27 cellular contexts compared by ENCODE assay signal in genomic region chr19:8612807-8613171, GRCh38. TPM values are rescaled to one million over a fixed set of nuclear protein-coding genes. Genes with fewer than 3 reads are reported as not detected.
DNase-seq lines count a peak whose midpoint lies in the region; ATAC-seq and TF ChIP-seq lines count a peak whose summit lies in the region.
"Had no signal": no experiment of that assay in that cellular context is flagged by ENCODE, and none has a peak within 500 bp of the region (broad histone marks: within the 10 kb centered on the region; RNA-seq: fewer than 3 reads in every experiment).

No MANE protein-coding gene starts in this region.

- H3K27ac Mint-ChIP-seq in CD4-positive, alpha-beta T cell, result peak overlapping the region; percentile 85
- H3K27ac Mint-ChIP-seq in effector memory CD8-positive, alpha-beta T cell, result peak overlapping the region; percentile 65 to 78
- H3K27ac Mint-ChIP-seq in progenitor cell of endocrine pancreas, result peak overlapping the region; percentile 76
- H3K27ac Mint-ChIP-seq: HFFc6; T-helper 1 cell treated with Interleukin-12 subunit alpha and Interleukin-12 subunit beta and Interleukin-4 antibody, amounts not matched to agents 30 μg/mL and 1 μg/mL, for 36 hours had no signal

- peaks cover 49% of the 10 kb centered on the region for H3K4me1 Mint-ChIP-seq in CD4-positive, alpha-beta T cell (ENCODE audit: low read depth)
- peaks cover 37 to 45% of the 10 kb centered on the region in 2 donors for H3K4me1 Mint-ChIP-seq in effector memory CD8-positive, alpha-beta T cell (ENCODE audit: low read depth in 2 of 2)
- H3K4me1 Mint-ChIP-seq in progenitor cell of endocrine pancreas (ENCODE audit: low read depth), result peaks cover 16% of the 10 kb centered on the region

- CTCF ChIA-PET in CD4-positive, alpha-beta T cell (lab: Charles Lee), result interaction anchor here (3.0 kb wide), 1 partner anchor 32 kb away, joined by 14 read pairs; no protein-coding TSS in a partner anchor

- H3K27me3 Mint-ChIP-seq in CD4-positive, alpha-beta T cell, result no peaks in the 10 kb centered on the region
- H3K27me3 Mint-ChIP-seq in effector memory CD8-positive, alpha-beta T cell, result no peaks in the 10 kb centered on the region
- peaks cover 8% of the 10 kb centered on the region for H3K27me3 Mint-ChIP-seq in progenitor cell of endocrine pancreas

- no peak for DNase-seq in CD4-positive, alpha-beta T cell
- DNase-seq in NB4 (ENCODE audit: low read depth) (peak; percentile 23), progenitor cell of endocrine pancreas (ENCODE audit: low spot score, unreplicated experiment) (no peak), putamen (ENCODE audit: low spot score) (no peak), globus pallidus (ENCODE audit: low spot score) (no peak)
- no peak for DNase-seq in effector memory CD8-positive, alpha-beta T cell
- DNase-seq: activated CD4-positive, alpha-beta T cell treated with anti-CD3 and anti-CD28 coated beads, Interleukin-2, amount 50 U/mL, for 4 hours; activated naive CD4-positive, alpha-beta T cell treated with anti-CD3 and anti-CD28 coated beads, Interleukin-2, amount 10 ng/mL, durations not matched to agents 7 days and 5 days; activated T-cell treated with anti-CD3 and anti-CD28 coated beads for 4 hours; Calu3; effector memory CD4-positive, alpha-beta T cell; HFFc6; lower lobe of right lung; MG63; NCI-H1436; NCI-H524; pancreas; WERI-Rb-1 had no signal

- H3K4me3 ChIP-seq in NB4 (ENCODE audit: low read depth, low read length), result no peak overlapping the region
- H3K4me3 ChIP-seq: K562, lower lobe of right lung, MG63, pancreas, SJSA1, suprapubic skin had no signal

- H3K36me3 Mint-ChIP-seq in CD4-positive, alpha-beta T cell (ENCODE audit: low read depth), result peaks cover 20% of the 10 kb centered on the region
- peaks cover 7% of the 10 kb centered on the region for H3K36me3 Mint-ChIP-seq in effector memory CD8-positive, alpha-beta T cell (ENCODE audit: insufficient read depth)
- H3K36me3 Mint-ChIP-seq in progenitor cell of endocrine pancreas (ENCODE audit: insufficient read depth), result peaks cover 1% of the 10 kb centered on the region

- TF ChIP-seq POLR2A in NB4 (IDR thresholded peaks at IDR 0.05; ENCODE audit: extremely low read depth, insufficient read length), result no peak

- TF ChIP-seq CTCF in CD4-positive, alpha-beta T cell (IDR thresholded peaks at IDR 0.05), result no peak
- TF ChIP-seq CTCF in NB4 (IDR thresholded peaks at IDR 0.05; ENCODE audit: low read depth, low read length) (no peak), progenitor cell of endocrine pancreas (IDR thresholded peaks at IDR 0.05; ENCODE audit: unreplicated experiment) (no peak)

- no peak overlapping the region for H3K27ac ChIP-seq in CD4-positive, alpha-beta T cell (ENCODE audit: low read depth, low read length)
- H3K27ac ChIP-seq: SJSA1, suprapubic skin, WERI-Rb-1 had no signal

- intact Hi-C loops in CD4-positive, alpha-beta T cell (cut with DNase I, micrococcal nuclease), result loop anchor here (2.0 to 5.0 kb wide), 2 partner anchors 20 to 35 kb away; partner anchors contain the start of gene MYO1F (in 1 of the 2)

- ATAC-seq in CD4-positive, alpha-beta T cell (ENCODE audit: poor library complexity), result no peak
- ATAC-seq in effector memory CD8-positive, alpha-beta T cell (replicated peaks), result peak; percentile 44
- ATAC-seq in HG03442 (IDR thresholded peaks at IDR 0.05; ENCODE audit: unreplicated experiment), result no peak
- ATAC-seq: esophagus mucosa, K562, lower lobe of right lung had no signal

- POLR2A ChIA-PET in CD4-positive, alpha-beta T cell (lab: Charles Lee), result interaction anchor here (1.4 kb wide), 1 partner anchor 21 kb away, joined by 4 read pairs; no protein-coding TSS in a partner anchor

- H3K27me3 ChIP-seq in CD4-positive, alpha-beta T cell (ENCODE audit: control insufficient read depth, insufficient read depth, low read length), result no peaks in the 10 kb centered on the region
- H3K27me3 ChIP-seq: MG63, pancreas, SJSA1, suprapubic skin had no signal

- H3K9me3 Mint-ChIP-seq in CD4-positive, alpha-beta T cell, result no peaks in the 10 kb centered on the region
- H3K9me3 Mint-ChIP-seq in effector memory CD8-positive, alpha-beta T cell, result no peaks in the 10 kb centered on the region
- H3K9me3 Mint-ChIP-seq in progenitor cell of endocrine pancreas (ENCODE audit: low read depth), result no peaks in the 10 kb centered on the region
- H3K9me3 Mint-ChIP-seq: activated naive CD4-positive, alpha-beta T cell treated with anti-CD3 and anti-CD28 coated beads, Interleukin-2, amount 10 ng/mL, durations not matched to agents 7 days and 5 days; HFFc6; T-helper 1 cell treated with Interleukin-12 subunit alpha and Interleukin-12 subunit beta and Interleukin-4 antibody, amounts not matched to agents 30 μg/mL and 1 μg/mL, for 36 hours had no signal

- H3K9me3 ChIP-seq in CD4-positive, alpha-beta T cell (ENCODE audit: control insufficient read depth, low read length), result no peaks in the 10 kb centered on the region
- H3K9me3 ChIP-seq: lower lobe of right lung, MG63, pancreas, SJSA1, suprapubic skin had no signal

- H3K4me3 Mint-ChIP-seq in CD4-positive, alpha-beta T cell, result peak overlapping the region; percentile 86
- H3K4me3 Mint-ChIP-seq in effector memory CD8-positive, alpha-beta T cell, result peak overlapping the region; percentile 45 to 71
- peak overlapping the region; percentile 70 for H3K4me3 Mint-ChIP-seq in progenitor cell of endocrine pancreas (ENCODE audit: low read depth)
- H3K4me3 Mint-ChIP-seq: HFFc6 had no signal

RNA-seq across cellular contexts. Expression of gene ADAMTS10, which starts 2.3 kb away (rescaled TPM):
- total RNA-seq in CD4-positive, alpha-beta T cell, result 10 to 100 TPM; 67.5 to 72.9 TPM
- total RNA-seq in progenitor cell of endocrine pancreas, result 53.0 and 59.1 TPM in 2 replicates
- total RNA-seq: Calu3 had no signal

RNA-seq across cellular contexts. Expression of gene NFILZ, which starts 17.6 kb away (rescaled TPM):
- not detected for total RNA-seq in CD4-positive, alpha-beta T cell
- not detected in 2 replicates for total RNA-seq in progenitor cell of endocrine pancreas
- total RNA-seq: Calu3, Daoy, esophagus mucosa, frontal cortex, HFFc6, K562, lower lobe of right lung, pancreas, sciatic nerve, SJSA1, suprapubic skin had no signal

RNA-seq across cellular contexts. Expression of gene MYO1F, which starts 35.5 kb away (rescaled TPM):
- 10 to 100 TPM; 66.7 to 67.4 TPM for total RNA-seq in CD4-positive, alpha-beta T cell
- total RNA-seq in progenitor cell of endocrine pancreas, result 0.16 and 0.55 TPM in 2 replicates
- total RNA-seq: Calu3, Daoy had no signal

Comparison
In these comparisons a context has a peak if more than half of its experiments do, and no peak if none do; other contexts are left out.
1. RNA of gene MYO1F, which starts 35.5 kb away (total RNA-seq): 66.7 to 67.4 TPM in CD4-positive, alpha-beta T cell; 0.16 to 0.55 TPM in progenitor cell of endocrine pancreas; every median in the first group is over 10 times any median in the second.
2. Peak in every context shown above with its lines, with median percentiles within 50 percentile points of each other: H3K27ac Mint-ChIP-seq and H3K4me3 Mint-ChIP-seq.